In the genomic region with DNA sequence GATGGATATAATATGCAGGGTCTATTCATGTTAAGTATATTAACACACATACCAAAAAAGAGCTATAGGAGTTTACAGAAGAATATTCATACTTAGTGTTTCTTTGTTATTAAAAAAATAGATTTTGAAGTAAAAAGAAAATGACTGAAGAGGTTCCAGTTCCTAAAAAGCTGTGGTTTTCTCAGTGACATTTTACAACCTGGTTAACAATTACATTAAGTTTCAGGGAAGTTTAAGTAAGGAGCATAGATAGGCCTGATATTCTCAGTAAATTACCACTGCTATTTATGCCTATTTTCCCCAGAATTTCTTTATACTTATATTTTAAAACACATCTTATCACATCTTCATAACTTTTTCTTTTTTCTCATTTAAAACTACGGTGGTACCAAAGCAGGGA, we compare ENCODE assay signal across 25 cellular contexts. TPM values are rescaled to one million over a fixed set of nuclear protein-coding genes. Genes with fewer than 3 reads are reported as not detected.
DNase-seq lines count a peak whose midpoint lies in the region; ATAC-seq, FAIRE-seq and TF ChIP-seq lines count a peak whose summit lies in the region.
"Had no signal": no experiment of that assay in that cellular context is flagged by ENCODE, and none has a peak within 500 bp of the region (broad histone marks: within the 10 kb centered on the region; RNA-seq: fewer than 3 reads in every experiment).

No MANE protein-coding gene starts in this region.

- H3K27ac Mint-ChIP-seq in astrocyte (ENCODE audit: unreplicated experiment), result no peak overlapping the region
- H3K27ac Mint-ChIP-seq in type B pancreatic cell, result no peak overlapping the region
- H3K27ac Mint-ChIP-seq: activated naive CD4-positive, alpha-beta T cell treated with anti-CD3 and anti-CD28 coated beads for 36 hours; CD14-positive monocyte; endodermal cell had no signal

- H3K4me1 Mint-ChIP-seq in astrocyte (ENCODE audit: low read depth, unreplicated experiment) (peaks cover 3% of the 10 kb centered on the region), type B pancreatic cell (ENCODE audit: unreplicated experiment) (peaks cover 15% of the 10 kb centered on the region)
- H3K4me1 Mint-ChIP-seq: CD14-positive monocyte had no signal

- H4K20me1 ChIP-seq in SK-N-SH (ENCODE audit: insufficient read depth) (no peaks in the 10 kb centered on the region), astrocyte (ENCODE audit: insufficient read depth, low read length) (no peaks in the 10 kb centered on the region)

- ATAC-seq in SK-N-SH treated with all-trans-retinoic acid at 6 μM for 48 hours (no peak), HG02981 (IDR thresholded peaks at IDR 0.05; ENCODE audit: unreplicated experiment) (peak; percentile 52), left colon (no peak)

- TF ChIP-seq EP300 in SK-N-SH (IDR thresholded peaks at IDR 0.05; ENCODE audit: borderline replicate concordance in 1 of 2, low read depth in 1 of 2, low read length in 1 of 2), result no peak

- no peak for DNase-seq in SK-N-SH
- DNase-seq in astrocyte (ENCODE audit: low read depth), result no peak
- no peak for DNase-seq in hypothalamus (lab: John Stamatoyannopoulos, UW)
- no peak for DNase-seq in type B pancreatic cell (ENCODE audit: extremely low spot score, unreplicated experiment)
- DNase-seq in left colon, result no peak
- DNase-seq: activated CD4-positive, alpha-beta T cell treated with anti-CD3 and anti-CD28 coated beads, Interleukin-2, amount 50 U/mL, for 4 hours; activated naive CD4-positive, alpha-beta T cell treated with anti-CD3 and anti-CD28 coated beads for 36 hours; activated T-cell treated with anti-CD3 and anti-CD28 coated beads for 4 hours; aorta; endodermal cell; Karpas-422; kidney; NCI-H524 treated with DMSO at 0.1 percent for 48 hours; stimulated activated CD4-positive, alpha-beta T cell treated with anti-CD3 and anti-CD28 coated beads, Interleukin-12 subunit alpha, Interleukin-12 subunit beta, amount 100 ng/mL, for 4 hours; transverse colon had no signal

- no peak overlapping the region for H3K4me3 Mint-ChIP-seq in astrocyte (ENCODE audit: unreplicated experiment)
- H3K4me3 Mint-ChIP-seq in type B pancreatic cell, result no peak overlapping the region
- H3K4me3 Mint-ChIP-seq: activated naive CD4-positive, alpha-beta T cell treated with anti-CD3 and anti-CD28 coated beads for 36 hours; CD14-positive monocyte; endodermal cell; mesothelial cell of epicardium had no signal

- H3K27me3 Mint-ChIP-seq in astrocyte (ENCODE audit: low read depth, unreplicated experiment) (peaks cover 2% of the 10 kb centered on the region), type B pancreatic cell (peaks cover 3% of the 10 kb centered on the region)

- H3K9ac ChIP-seq in SK-N-SH, result peak overlapping the region; percentile 8; the same call in 1 of the 2 replicates
- H3K9ac ChIP-seq in astrocyte (ENCODE audit: low read length), result peak overlapping the region; percentile 78
- H3K9ac ChIP-seq in skeletal muscle satellite cell (ENCODE audit: low read depth, low read length), result peak overlapping the region; percentile 6

- TF ChIP-seq CTCF in SK-N-SH (IDR thresholded peaks at IDR 0.05), result no peak
- TF ChIP-seq CTCF in astrocyte (IDR thresholded peaks at IDR 0.05; ENCODE audit: insufficient read depth, low read depth, low read length), result no peak
- no peak for TF ChIP-seq CTCF in type B pancreatic cell (conservative IDR thresholded peaks at IDR 0.05)

- no peaks in the 10 kb centered on the region for H3K9me2 ChIP-seq in SK-N-SH

- H3K4me3 ChIP-seq in SK-N-SH (ENCODE audit: low read depth in 2 of 2, low read length in 1 of 2), result no peak overlapping the region
- no peak overlapping the region for H3K4me3 ChIP-seq in astrocyte (ENCODE audit: insufficient read depth, low read depth, low read length)
- H3K4me3 ChIP-seq in skeletal muscle satellite cell (ENCODE audit: low read length), result no peak overlapping the region
- H3K4me3 ChIP-seq: HAP-1, hepatocyte, transverse colon had no signal

- H3K4me2 ChIP-seq in SK-N-SH (no peak overlapping the region; the same call in 1 of the 2 replicates), astrocyte (ENCODE audit: low read length) (no peak overlapping the region), skeletal muscle satellite cell (ENCODE audit: low read length) (no peak overlapping the region)
- H3K4me2 ChIP-seq: hepatocyte had no signal

- H3K9me3 Mint-ChIP-seq in astrocyte (ENCODE audit: unreplicated experiment) (no peaks in the 10 kb centered on the region), type B pancreatic cell (peaks cover 8% of the 10 kb centered on the region)

- H3K4me1 ChIP-seq in SK-N-SH (ENCODE audit: control insufficient read depth in 1 of 2, insufficient read depth in 2 of 2, low read depth in 1 of 2, low read length in 1 of 2), result peaks cover 4 to 19% of the 10 kb centered on the region in 2 experiments
- peaks cover 33% of the 10 kb centered on the region for H3K4me1 ChIP-seq in astrocyte (ENCODE audit: insufficient read depth, low read length)
- H3K4me1 ChIP-seq in skeletal muscle satellite cell (ENCODE audit: control insufficient read depth, insufficient read depth, low read length), result peaks cover 23% of the 10 kb centered on the region
- H3K4me1 ChIP-seq: HAP-1 had no signal

- H3K9me3 ChIP-seq in SK-N-SH, result no peaks in the 10 kb centered on the region
- no peaks in the 10 kb centered on the region for H3K9me3 ChIP-seq in astrocyte (ENCODE audit: insufficient read depth, low read depth, low read length)
- no peaks in the 10 kb centered on the region for H3K9me3 ChIP-seq in skeletal muscle satellite cell (replicated peaks; ENCODE audit: low read length)
- H3K9me3 ChIP-seq: HAP-1, transverse colon had no signal

- peak overlapping the region; percentile 34 to 88 for H3K27ac ChIP-seq in SK-N-SH (ENCODE audit: low read depth in 2 of 2, low read length in 1 of 2)
- peak overlapping the region; percentile 90 for H3K27ac ChIP-seq in astrocyte (ENCODE audit: low read depth, low read length)

- H3K27me3 ChIP-seq in SK-N-SH (ENCODE audit: insufficient read depth) (no peaks in the 10 kb centered on the region), astrocyte (ENCODE audit: insufficient read depth, low read length) (no peaks in the 10 kb centered on the region), skeletal muscle satellite cell (ENCODE audit: control insufficient read depth, insufficient read depth, low read length) (no peaks in the 10 kb centered on the region)
- H3K27me3 ChIP-seq: hepatocyte, transverse colon had no signal

- H3K36me3 ChIP-seq in SK-N-SH (replicated peaks in 1 of 2; ENCODE audit: control insufficient read depth in 1 of 2, insufficient read depth in 2 of 2, low read length in 1 of 2) (no peaks in the 10 kb centered on the region), astrocyte (ENCODE audit: insufficient read depth, low read length) (no peaks in the 10 kb centered on the region), skeletal muscle satellite cell (ENCODE audit: insufficient read depth, low read length) (no peaks in the 10 kb centered on the region)
- H3K36me3 ChIP-seq: HAP-1, transverse colon had no signal

- peaks cover 5% of the 10 kb centered on the region for H3F3A ChIP-seq in SK-N-SH (replicated peaks; ENCODE audit: insufficient read depth)

- CTCF ChIA-PET in SK-N-SH (lab: Yijun Ruan, JAX), result interaction anchor here (1.1 to 1.4 kb wide), 5 partner anchors 9 to 707 kb away, joined by 3 to 4 read pairs (median 3); a partner anchor contains a TSS

- intact Hi-C loops in left colon (cut with DNase I, micrococcal nuclease), result no loop called here

- POLR2A ChIA-PET in SK-N-SH (lab: Yijun Ruan, JAX), result no interaction called here

- H3K79me2 ChIP-seq in SK-N-SH (ENCODE audit: insufficient read depth), result no peaks in the 10 kb centered on the region
- no peaks in the 10 kb centered on the region for H3K79me2 ChIP-seq in astrocyte (ENCODE audit: insufficient read depth, low read length)
- H3K79me2 ChIP-seq: hepatocyte had no signal

- 24% methylated on average over 1 of the region's 1 CpG for WGBS in SK-N-SH (ENCODE audit: low lambda C conversion rate)

- TF ChIP-seq RAD21 in SK-N-SH (IDR thresholded peaks at IDR 0.05; ENCODE audit: low read length), result no peak

- FAIRE-seq in astrocyte (lab: Jason Lieb, UNC), result no peak
- FAIRE-seq: RCC 7860 had no signal

- no peak overlapping the region for H2AFZ ChIP-seq in SK-N-SH (ENCODE audit: low read depth)
- no peak overlapping the region for H2AFZ ChIP-seq in astrocyte (ENCODE audit: low read depth, low read length)
- H2AFZ ChIP-seq: hepatocyte had no signal

- H3K36me3 Mint-ChIP-seq in astrocyte (ENCODE audit: low read depth, unreplicated experiment) (no peaks in the 10 kb centered on the region), type B pancreatic cell (peaks cover 7% of the 10 kb centered on the region)
- H3K36me3 Mint-ChIP-seq: CD14-positive monocyte had no signal

TF ChIP-seq in SK-N-SH, 30 proteins besides CTCF, POLR2A, EP300 and RAD21:
- TF ChIP-seq EZH2phosphoT487 (IDR thresholded peaks at IDR 0.05; ENCODE audit: borderline replicate concordance, low read depth), result no peak
- TF ChIP-seq TEAD4 (IDR thresholded peaks at IDR 0.05; ENCODE audit: borderline replicate concordance, insufficient read depth), result no peak
- TF ChIP-seq MXI1 (IDR thresholded peaks at IDR 0.05; ENCODE audit: low read depth, low read length), result no peak

TF ChIP-seq in SK-N-SH treated with all-trans-retinoic acid at 6 μM for 48 hours, 23 proteins besides CTCF, POLR2A, EP300 and RAD21 (continues in another document):
- TF ChIP-seq, protein P1, sequence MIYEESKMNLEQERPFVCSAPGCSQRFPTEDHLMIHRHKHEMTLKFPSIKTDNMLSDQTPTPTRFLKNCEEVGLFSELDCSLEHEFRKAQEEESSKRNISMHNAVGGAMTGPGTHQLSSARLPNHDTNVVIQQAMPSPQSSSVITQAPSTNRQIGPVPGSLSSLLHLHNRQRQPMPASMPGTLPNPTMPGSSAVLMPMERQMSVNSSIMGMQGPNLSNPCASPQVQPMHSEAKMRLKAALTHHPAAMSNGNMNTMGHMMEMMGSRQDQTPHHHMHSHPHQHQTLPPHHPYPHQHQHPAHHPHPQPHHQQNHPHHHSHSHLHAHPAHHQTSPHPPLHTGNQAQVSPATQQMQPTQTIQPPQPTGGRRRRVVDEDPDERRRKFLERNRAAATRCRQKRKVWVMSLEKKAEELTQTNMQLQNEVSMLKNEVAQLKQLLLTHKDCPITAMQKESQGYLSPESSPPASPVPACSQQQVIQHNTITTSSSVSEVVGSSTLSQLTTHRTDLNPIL (CRISPR knock-in tag; IDR thresholded peaks at IDR 0.05; ENCODE audit: low read depth), result no peak
- no peak for TF ChIP-seq ZFP3 (CRISPR knock-in tag; IDR thresholded peaks at IDR 0.05)
- no peak for TF ChIP-seq ZNF565 (CRISPR knock-in tag; conservative IDR thresholded peaks at IDR 0.05; ENCODE audit: low read depth)
- no peak for TF ChIP-seq SNAI2 (CRISPR knock-in tag; IDR thresholded peaks at IDR 0.05)
- TF ChIP-seq TOX (CRISPR knock-in tag; IDR thresholded peaks at IDR 0.05; ENCODE audit: borderline replicate concordance), result no peak

RNA-seq across cellular contexts. Expression of a gene that starts 43.6 kb away (rescaled TPM):
- 0.07 and 0.57 TPM in 2 replicates for polyA plus RNA-seq in SK-N-SH (2012; rRNA removed)
- 0.36 and 0.75 TPM in 2 replicates for polyA plus RNA-seq in SK-N-SH (2012; cell fraction: cytosol; rRNA removed)
- polyA plus RNA-seq in SK-N-SH (2012; cell fraction: nucleus; rRNA removed), result 0.13 and 0.23 TPM in 2 replicates
- total RNA-seq in astrocyte, result 0.50 TPM in 1 of 2 replicates, not detected in the other
- total RNA-seq in skeletal muscle satellite cell (2012; rRNA removed), result not detected in 2 replicates
- total RNA-seq in type B pancreatic cell (ENCODE audit: low replicate concordance), result 28.8 and 69.1 TPM in 2 replicates
- total RNA-seq in left colon, result 1 to 10 TPM in 1 of 2 donors, under 1 TPM in 1; 0.98 to 1.1 TPM
- total RNA-seq: A673; activated naive CD4-positive, alpha-beta T cell treated with anti-CD3 and anti-CD28 coated beads for 36 hours; T-helper 1 cell treated with Interleukin-12 subunit alpha and Interleukin-12 subunit beta and Interleukin-4 antibody, amounts not matched to agents 30 ng/mL and 1 ng/mL, for 36 hours had no signal
- polyA plus RNA-seq: CD14-positive monocyte had no signal

Comparison
In these comparisons a context has a peak if more than half of its experiments do, and no peak if none do; other contexts are left out.
1. H3K9ac ChIP-seq: peak in every context shown above with its lines; median percentile 78 in astrocyte; 8 in SK-N-SH; 6 in skeletal muscle satellite cell.
2. RNA of a gene that starts 43.6 kb away (total RNA-seq): 28.8 to 69.1 TPM in type B pancreatic cell; 0.98 to 1.1 TPM in left colon and 0.50 TPM in astrocyte; every median in the first group is over 10 times any median in the second.